ENCODE assay signal across 9 cellular contexts in the genomic region with DNA sequence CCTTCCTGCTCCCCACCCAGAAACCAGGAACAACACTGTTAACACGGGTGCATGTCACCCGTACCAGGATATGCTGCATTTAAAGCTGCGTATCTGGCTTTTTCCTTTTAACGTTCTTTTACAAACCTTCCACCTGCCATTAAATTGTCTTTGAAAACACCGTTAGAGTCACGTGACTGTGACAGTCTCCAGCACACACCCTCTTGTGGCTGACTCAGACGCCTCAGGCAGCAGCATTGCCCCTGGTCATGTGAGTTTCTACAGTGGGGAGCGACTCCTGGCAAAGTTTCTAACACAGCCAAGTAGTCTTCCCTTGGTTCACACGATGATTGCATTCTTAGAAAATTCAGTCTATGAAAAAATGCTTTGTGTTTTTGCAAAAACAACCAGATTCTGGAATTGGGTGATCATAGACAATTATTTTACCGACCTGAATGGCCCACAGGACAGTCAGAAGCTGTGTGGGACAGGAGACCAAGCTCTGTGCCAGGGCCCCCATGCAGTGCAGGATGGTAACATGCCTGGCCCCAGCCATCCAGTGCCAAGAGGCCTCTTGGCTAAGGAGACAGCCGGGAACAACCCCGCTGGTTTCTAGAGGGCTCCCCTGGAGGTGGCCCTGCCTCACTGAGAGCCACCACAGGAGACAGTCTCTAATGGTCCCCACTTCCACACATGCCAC.
DNase-seq lines count a peak whose midpoint lies in the region; ATAC-seq and TF ChIP-seq lines count a peak whose summit lies in the region.
"Had no signal": no experiment of that assay in that cellular context is flagged by ENCODE, and none has a peak within 500 bp of the region (broad histone marks: within the 10 kb centered on the region; RNA-seq: fewer than 3 reads in every experiment).

No MANE protein-coding gene starts in this region.

- no peak overlapping the region for H2BK120ac ChIP-seq in mesendoderm (ENCODE audit: low read depth, low read length)

- no peak overlapping the region for H3K18ac ChIP-seq in mesendoderm (ENCODE audit: low read length)

- DNase-seq in DMS53 (lab: John Stamatoyannopoulos, UW), result peak; percentile 31
- no peak for DNase-seq in DMS53 treated with DMSO at 0.1 percent for 48 hours (lab: John Stamatoyannopoulos, UW; ENCODE audit: unreplicated experiment)
- peak; percentile 28 to 60 for DNase-seq in HL-60 (ENCODE audit: low read depth in 1 of 2, low spot score in 1 of 2)
- peak; percentile 40 for DNase-seq in SK-N-DZ (ENCODE audit: low spot score)
- DNase-seq in choroid plexus epithelial cell (ENCODE audit: low read depth), result peak; percentile 91
- peak; percentile 80 for DNase-seq in mesendoderm
- DNase-seq in NCI-H1694 (lab: John Stamatoyannopoulos, UW), result no peak

- H3K27ac ChIP-seq in HL-60 (replicated peaks) (peak overlapping the region; percentile 34), mesendoderm (ENCODE audit: low read depth, low read length) (no peak overlapping the region)
- H3K27ac ChIP-seq: 22Rv1 had no signal

- no peaks in the 10 kb centered on the region for H3K79me1 ChIP-seq in mesendoderm (ENCODE audit: low read length)

- no peak overlapping the region for H3K56ac ChIP-seq in mesendoderm (ENCODE audit: low read length)

- H3K4me3 ChIP-seq in HL-60 (replicated peaks; ENCODE audit: insufficient read depth, low read length) (no peak overlapping the region), choroid plexus epithelial cell (ENCODE audit: low read depth, low read length) (no peak overlapping the region), mesendoderm (ENCODE audit: low read length) (no peak overlapping the region)

- H3K79me2 ChIP-seq in mesendoderm (ENCODE audit: control insufficient read depth, insufficient read depth, low read length), result no peaks in the 10 kb centered on the region

- ATAC-seq in HG02970 (IDR thresholded peaks at IDR 0.05; ENCODE audit: low FRiP score, unreplicated experiment), result no peak

- H2BK15ac ChIP-seq in mesendoderm (replicated peaks; ENCODE audit: low read depth), result no peak overlapping the region

- H3K9ac ChIP-seq in mesendoderm (ENCODE audit: low read length), result no peak overlapping the region

- H3K23ac ChIP-seq in mesendoderm (ENCODE audit: low read length), result no peak overlapping the region

- WGBS in mesendoderm (ENCODE audit: extremely low coverage, insufficient coverage, low lambda C conversion rate), result no CpG with 5 or more reads among the region's 12 CpGs

- H2BK5ac ChIP-seq in mesendoderm (ENCODE audit: low read length), result no peak overlapping the region

- H3K4ac ChIP-seq in mesendoderm (ENCODE audit: low read depth, low read length), result no peak overlapping the region

- no peaks in the 10 kb centered on the region for H3K4me1 ChIP-seq in mesendoderm (ENCODE audit: control insufficient read depth, low read depth, low read length)

- no peak overlapping the region for H4K8ac ChIP-seq in mesendoderm (ENCODE audit: low read depth, low read length)

- no peak overlapping the region for H2AK5ac ChIP-seq in mesendoderm (ENCODE audit: low read length)

- TF ChIP-seq CTCF in HL-60 (IDR thresholded peaks at IDR 0.05; ENCODE audit: insufficient read depth, low read length) (no peak), choroid plexus epithelial cell (conservative IDR thresholded peaks at IDR 0.05; ENCODE audit: low read depth, low read length) (peak; percentile 50)

- H4K5ac ChIP-seq in mesendoderm (ENCODE audit: low read length), result no peak overlapping the region

- H3K27me3 ChIP-seq in HL-60 (ENCODE audit: insufficient read depth, poor library complexity, severe bottlenecking), result no peaks in the 10 kb centered on the region
- H3K27me3 ChIP-seq in mesendoderm (ENCODE audit: insufficient read depth, low read length, poor library complexity), result no peaks in the 10 kb centered on the region

- H3K36me3 ChIP-seq in mesendoderm (ENCODE audit: control insufficient read depth, insufficient read depth, low read length), result no peaks in the 10 kb centered on the region

- H3K4me2 ChIP-seq in mesendoderm (ENCODE audit: low read length), result no peak overlapping the region

Comparison
In these comparisons a context has a peak if more than half of its experiments do, and no peak if none do; other contexts are left out.
1. DNase-seq: peak in DMS53 (single experiment), HL-60 (2 of 2), SK-N-DZ (single experiment), choroid plexus epithelial cell (single experiment) and mesendoderm (single experiment); none in DMS53 treated with DMSO at 0.1 percent for 48 hours (single experiment) and NCI-H1694 (single experiment).